ENCODE assay signal across 24 cellular contexts in the genomic region with DNA sequence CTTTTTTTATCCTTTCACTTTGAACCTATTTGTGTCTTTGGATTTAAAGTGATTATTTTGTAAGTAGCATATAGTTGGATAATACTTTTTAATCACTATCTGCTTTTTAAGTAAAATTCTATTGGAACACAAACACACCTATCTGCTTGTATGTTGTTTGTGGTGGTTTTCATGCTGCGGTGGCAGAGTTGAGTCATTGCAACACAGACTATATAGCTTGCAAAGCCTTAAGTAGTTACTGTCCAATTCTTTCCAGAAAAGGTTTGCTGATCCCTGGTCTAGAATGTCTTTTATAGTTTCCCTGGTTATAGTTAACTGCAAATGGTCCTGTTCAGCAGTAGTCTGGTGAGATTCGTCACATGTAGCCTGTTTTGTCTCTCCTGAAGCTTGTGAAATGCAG. TPM values are rescaled to one million over a fixed set of nuclear protein-coding genes. Genes with fewer than 3 reads are reported as not detected.
DNase-seq lines count a peak whose midpoint lies in the region; ATAC-seq and TF ChIP-seq lines count a peak whose summit lies in the region.
"Had no signal": no experiment of that assay in that cellular context is flagged by ENCODE, and none has a peak within 500 bp of the region (broad histone marks: within the 10 kb centered on the region; RNA-seq: fewer than 3 reads in every experiment).

No MANE protein-coding gene starts in this region.

- no peak overlapping the region for H3K4me2 ChIP-seq in DOHH2 (ENCODE audit: low read length)
- H3K4me2 ChIP-seq in IMR-90 (ENCODE audit: low read depth, low read length): no peak overlapping the region

- no peaks in the 10 kb centered on the region for H3K36me3 ChIP-seq in DOHH2 (ENCODE audit: control insufficient read depth, low read length)
- H3K36me3 ChIP-seq in IMR-90 (ENCODE audit: control insufficient read depth, insufficient read depth, low read length): no peaks in the 10 kb centered on the region
- H3K36me3 ChIP-seq in stomach: no peaks in the 10 kb centered on the region
- H3K36me3 ChIP-seq in upper lobe of left lung: peaks cover 0 to 50% (median 21%) of the 10 kb centered on the region in 4 donors
- H3K36me3 ChIP-seq: tibial nerve had no signal

- DNase-seq in IMR-90: peak; percentile 25
- peak; percentile 32 for DNase-seq in RPMI8226
- peak; percentile 20 for DNase-seq in fibroblast of the aortic adventitia (ENCODE audit: low read depth)
- no peak for DNase-seq in stomach
- DNase-seq in T-helper 1 cell: no peak
- no peak for DNase-seq in upper lobe of left lung
- DNase-seq: activated CD4-positive, alpha-beta T cell treated with anti-CD3 and anti-CD28 coated beads for 4 hours; activated gamma-delta T cell treated with Interleukin-2 at 50 U/mL for 16 hours; anterior cingulate cortex; CD8-positive, alpha-beta T cell; DMS79; effector memory CD4-positive, alpha-beta T cell; KG1; NCI-H1694; NCI-H345; stimulated activated naive CD4-positive, alpha-beta T cell had no signal

- H3K14ac ChIP-seq in IMR-90 (replicated peaks; ENCODE audit: low read depth, low read length): no peak overlapping the region

- H3K27ac ChIP-seq in DOHH2 (ENCODE audit: low read depth, low read length) (no peak overlapping the region), IMR-90 (ENCODE audit: insufficient read depth, low read length) (no peak overlapping the region), stomach (no peak overlapping the region), upper lobe of left lung (no peak overlapping the region)
- H3K27ac ChIP-seq: lower lobe of right lung, tibial nerve had no signal

- H3K9me3 ChIP-seq in DOHH2 (ENCODE audit: control insufficient read depth, insufficient read depth, low read length) (no peaks in the 10 kb centered on the region), IMR-90 (ENCODE audit: control insufficient read depth, insufficient read depth, low read length) (no peaks in the 10 kb centered on the region), stomach (peaks cover 0 to 9% (median 0%) of the 10 kb centered on the region in 4 donors), upper lobe of left lung (no peaks in the 10 kb centered on the region)
- H3K9me3 ChIP-seq: lower lobe of right lung had no signal

- TF ChIP-seq CTCF in DOHH2 (IDR thresholded peaks at IDR 0.05; ENCODE audit: low read depth, low read length, poor library complexity, severe bottlenecking) (peak; percentile 7), IMR-90 (conservative IDR thresholded peaks at IDR 0.05; ENCODE audit: low read depth, low read length) (no peak), fibroblast of the aortic adventitia (IDR thresholded peaks at IDR 0.05; ENCODE audit: insufficient read depth, low read length) (no peak), stomach (IDR thresholded peaks at IDR 0.05) (no peak), upper lobe of left lung (IDR thresholded peaks at IDR 0.05) (no peak)

- no peak overlapping the region for H3K56ac ChIP-seq in IMR-90 (ENCODE audit: extremely low read depth, insufficient read depth, low read length)

- intact Hi-C loops in IMR-90 (cut with micrococcal nuclease) (loop anchor here (5.0 kb wide), 1 partner anchor 72 kb away; no protein-coding TSS in a partner anchor), stomach (cut with DNase I; ENCODE audit: low total_unique reads) (no loop called here)

- H4K8ac ChIP-seq in IMR-90 (ENCODE audit: low read depth in 2 of 2, low read length in 2 of 2): no peak overlapping the region

- TF ChIP-seq EP300 in stomach (IDR thresholded peaks at IDR 0.05) (no peak), upper lobe of left lung (IDR thresholded peaks at IDR 0.05) (no peak)

- TF ChIP-seq RAD21 in IMR-90 (IDR thresholded peaks at IDR 0.05; ENCODE audit: low read length): no peak

- H3K23ac ChIP-seq in IMR-90 (ENCODE audit: low read depth, low read length): 0 out of 2 replicates have a peak overlapping the region, but pooled peaks have one; percentile 29

- H3K9me2 ChIP-seq in DOHH2 (replicated peaks; ENCODE audit: control insufficient read depth, low read length): no peaks in the 10 kb centered on the region

- POLR2A ChIA-PET in IMR-90 (lab: Charles Lee; ENCODE audit: unreplicated experiment): no interaction called here

- no peak overlapping the region for H2AK5ac ChIP-seq in IMR-90 (ENCODE audit: low read depth, low read length)

- no peak overlapping the region for H2BK15ac ChIP-seq in IMR-90 (ENCODE audit: low read depth, low read length)

- no peak overlapping the region for H2AFZ ChIP-seq in IMR-90 (replicated peaks; ENCODE audit: low read length, poor library complexity)

- H4K20me1 ChIP-seq in DOHH2 (ENCODE audit: control insufficient read depth, insufficient read depth, low read depth, low read length) (no peaks in the 10 kb centered on the region), IMR-90 (ENCODE audit: insufficient read depth, low read length) (no peaks in the 10 kb centered on the region; the same call in 1 of the 2 replicates)

- H4K5ac ChIP-seq in IMR-90 (ENCODE audit: low read depth, low read length): no peak overlapping the region

- H3K9me1 ChIP-seq in IMR-90 (ENCODE audit: insufficient read depth, low read length): no peaks in the 10 kb centered on the region

- H3K9ac ChIP-seq in IMR-90 (ENCODE audit: low read depth, low read length): no peak overlapping the region

- no peak overlapping the region for H2BK120ac ChIP-seq in IMR-90 (ENCODE audit: low read depth, low read length)

- H3K4me3 ChIP-seq in DOHH2 (ENCODE audit: low read length): no peak overlapping the region
- no peak overlapping the region for H3K4me3 ChIP-seq in IMR-90 (ENCODE audit: insufficient read depth, low read depth, low read length)
- H3K4me3 ChIP-seq in fibroblast of the aortic adventitia (ENCODE audit: low read depth, low read length): no peak overlapping the region
- no peak overlapping the region for H3K4me3 ChIP-seq in stomach
- no peak overlapping the region for H3K4me3 ChIP-seq in upper lobe of left lung
- H3K4me3 ChIP-seq: lower lobe of right lung, tibial nerve had no signal

- in situ Hi-C loops in IMR-90 (cut with MboI; ENCODE audit: low sequenced_read_pairs): no loop called here

- H4K91ac ChIP-seq in IMR-90 (ENCODE audit: insufficient read depth, low read depth, low read length): no peak overlapping the region

- H3K79me1 ChIP-seq in IMR-90 (ENCODE audit: low read depth in 1 of 2, low read length in 2 of 2): peaks cover 3 to 12% of the 10 kb centered on the region in 2 experiments; a peak in 2 of 4 replicates

- no peaks in the 10 kb centered on the region for H3K79me2 ChIP-seq in DOHH2 (ENCODE audit: control insufficient read depth, low read length)

- dilution Hi-C loops in IMR-90 (cut with HindIII; ENCODE audit: low sequenced_read_pairs, unreplicated experiment): no loop called here

- CTCF ChIA-PET in IMR-90 (lab: Yijun Ruan, JAX): no interaction called here

- TF ChIP-seq POLR2A in IMR-90 (IDR thresholded peaks at IDR 0.05; ENCODE audit: low read depth, low read length) (no peak), stomach (IDR thresholded peaks at IDR 0.05) (no peak), upper lobe of left lung (IDR thresholded peaks at IDR 0.05) (no peak)

- peaks cover 5% of the 10 kb centered on the region for H3K4me1 ChIP-seq in DOHH2 (ENCODE audit: control insufficient read depth, low read length)
- peaks cover 4% of the 10 kb centered on the region for H3K4me1 ChIP-seq in IMR-90 (ENCODE audit: control insufficient read depth, insufficient read depth, low read length)
- H3K4me1 ChIP-seq in stomach: peaks cover 13 to 30% (median 20%) of the 10 kb centered on the region in 4 donors
- H3K4me1 ChIP-seq in upper lobe of left lung: peaks cover 21 to 41% (median 34%) of the 10 kb centered on the region in 4 donors

- no peak overlapping the region for H2BK20ac ChIP-seq in IMR-90 (ENCODE audit: low read depth, low read length)

- no peak overlapping the region for H2AK9ac ChIP-seq in IMR-90 (replicated peaks; ENCODE audit: low read depth, low read length, poor library complexity)

- no peak overlapping the region for H3K4ac ChIP-seq in IMR-90 (ENCODE audit: low read depth, low read length)

- H3K18ac ChIP-seq in IMR-90 (ENCODE audit: low read depth, low read length): no peak overlapping the region

- BruUV-seq in IMR-90 (replicated peaks; lab: Mats Ljungman, UMichigan): no TSS peak

- no peak for ATAC-seq in IMR-90 (ENCODE audit: low read depth)
- ATAC-seq in HG02571 (IDR thresholded peaks at IDR 0.05; ENCODE audit: unreplicated experiment): no peak
- no peak for ATAC-seq in upper lobe of left lung (ENCODE audit: low FRiP score in 2 of 2)
- ATAC-seq: CD8-positive, alpha-beta T cell; lower lobe of right lung; sciatic nerve had no signal

- no peaks in the 10 kb centered on the region for H3F3A ChIP-seq in DOHH2 (ENCODE audit: control insufficient read depth, insufficient read depth)

- H2BK5ac ChIP-seq in IMR-90 (ENCODE audit: low read depth, low read length, poor library complexity, severe bottlenecking): no peak overlapping the region

- 83% methylated on average over 1 of the region's 2 CpGs; no CpG with 5 or more reads in 1 of the 2 experiments for WGBS in IMR-90 (ENCODE audit: extremely low coverage in 2 of 2, insufficient read length in 1 of 2), 2 experiments
- WGBS in stomach, 5 donors: 33 to 53% (median 34%) methylated on average over 2 of the region's 2 CpGs
- WGBS in upper lobe of left lung, 2 donors: 73 to 79% methylated on average over 2 of the region's 2 CpGs

- 0 out of 2 replicates have a peak, but pooled peaks cover 2% of the 10 kb centered on the region for H3K27me3 ChIP-seq in DOHH2 (ENCODE audit: control insufficient read depth, low read length)
- H3K27me3 ChIP-seq in IMR-90 (ENCODE audit: control insufficient read depth, insufficient read depth, low read length): peaks cover 12% of the 10 kb centered on the region
- peaks cover 0 to 20% (median 0%) of the 10 kb centered on the region in 3 donors for H3K27me3 ChIP-seq in stomach
- no peaks in the 10 kb centered on the region for H3K27me3 ChIP-seq in upper lobe of left lung
- H3K27me3 ChIP-seq: tibial nerve had no signal

RNA-seq across cellular contexts. Expression of a gene that starts 21.5 kb away (rescaled TPM):
- total RNA-seq in IMR-90 (2012; rRNA removed): 0.18 and 0.28 TPM in 2 replicates
- 1.5 and 2.2 TPM in 2 replicates for polyA plus RNA-seq in IMR-90 (2012; rRNA removed)
- polyA plus RNA-seq in IMR-90 (2012; cell fraction: cytosol; rRNA removed): 0.82 and 2.0 TPM in 2 replicates
- 5.9 and 11.9 TPM in 2 replicates for polyA plus RNA-seq in IMR-90 (2012; cell fraction: nucleus; rRNA removed; ENCODE audit: low replicate concordance)
- 0.90 and 0.98 TPM in 2 replicates for total RNA-seq in fibroblast of the aortic adventitia (ENCODE audit: low replicate concordance)
- total RNA-seq in stomach: 10 to 100 TPM in 2 of 5 donors, 1 to 10 TPM in 3; 2.5 to 31.2 (median 7.6) TPM
- 1 to 10 TPM; 3.2 to 5.4 (median 3.4) TPM for polyA plus RNA-seq in stomach
- total RNA-seq in upper lobe of left lung: 100 to 1,000 TPM in 1 of 6 donors, 10 to 100 TPM in 5; 16.6 to 105 (median 51.1) TPM
- total RNA-seq: CD8-positive, alpha-beta T cell had no signal

RNA-seq across cellular contexts. Expression of a gene that starts 43.9 kb away (rescaled TPM):
- total RNA-seq in IMR-90 (2012; rRNA removed) (not detected in 2 replicates), fibroblast of the aortic adventitia (ENCODE audit: low replicate concordance) (not detected in 2 replicates), stomach (under 1 TPM in 1 of 5 donors, not detected in 4; 0.37 TPM), upper lobe of left lung (1 to 10 TPM in 4 of 6 donors, under 1 TPM in 2; 0.71 to 3.9 (median 1.5) TPM)
- polyA plus RNA-seq in IMR-90 (2012; rRNA removed) (not detected in 2 replicates), stomach (under 1 TPM in 2 of 3 donors, not detected in 1; 0.19 to 0.23 TPM)
- polyA plus RNA-seq in IMR-90 (2012; cell fraction: cytosol; rRNA removed): not detected in 2 replicates
- 0.18 TPM in 1 of 2 replicates, not detected in the other for polyA plus RNA-seq in IMR-90 (2012; cell fraction: nucleus; rRNA removed; ENCODE audit: low replicate concordance)
- total RNA-seq: CD8-positive, alpha-beta T cell; fibroblast of lung; osteocyte had no signal
- polyA plus RNA-seq: fibroblast of lung, H1 had no signal

Comparison
In these comparisons a context has a peak if more than half of its experiments do, and no peak if none do; other contexts are left out.
1. DNase-seq: peak in IMR-90 (single experiment), RPMI8226 (single experiment) and fibroblast of the aortic adventitia (single experiment); none in stomach (single experiment), T-helper 1 cell (0 of 5) and upper lobe of left lung (0 of 2).